8 cellular contexts compared by ENCODE assay signal in genomic region chr12:49538740-49539403, GRCh38. TPM values are rescaled to one million over a fixed set of nuclear protein-coding genes. Genes with fewer than 3 reads are reported as not detected.
DNase-seq lines count a peak whose midpoint lies in the region; ATAC-seq and FAIRE-seq lines count a peak whose summit lies in the region.

A gene with protein sequence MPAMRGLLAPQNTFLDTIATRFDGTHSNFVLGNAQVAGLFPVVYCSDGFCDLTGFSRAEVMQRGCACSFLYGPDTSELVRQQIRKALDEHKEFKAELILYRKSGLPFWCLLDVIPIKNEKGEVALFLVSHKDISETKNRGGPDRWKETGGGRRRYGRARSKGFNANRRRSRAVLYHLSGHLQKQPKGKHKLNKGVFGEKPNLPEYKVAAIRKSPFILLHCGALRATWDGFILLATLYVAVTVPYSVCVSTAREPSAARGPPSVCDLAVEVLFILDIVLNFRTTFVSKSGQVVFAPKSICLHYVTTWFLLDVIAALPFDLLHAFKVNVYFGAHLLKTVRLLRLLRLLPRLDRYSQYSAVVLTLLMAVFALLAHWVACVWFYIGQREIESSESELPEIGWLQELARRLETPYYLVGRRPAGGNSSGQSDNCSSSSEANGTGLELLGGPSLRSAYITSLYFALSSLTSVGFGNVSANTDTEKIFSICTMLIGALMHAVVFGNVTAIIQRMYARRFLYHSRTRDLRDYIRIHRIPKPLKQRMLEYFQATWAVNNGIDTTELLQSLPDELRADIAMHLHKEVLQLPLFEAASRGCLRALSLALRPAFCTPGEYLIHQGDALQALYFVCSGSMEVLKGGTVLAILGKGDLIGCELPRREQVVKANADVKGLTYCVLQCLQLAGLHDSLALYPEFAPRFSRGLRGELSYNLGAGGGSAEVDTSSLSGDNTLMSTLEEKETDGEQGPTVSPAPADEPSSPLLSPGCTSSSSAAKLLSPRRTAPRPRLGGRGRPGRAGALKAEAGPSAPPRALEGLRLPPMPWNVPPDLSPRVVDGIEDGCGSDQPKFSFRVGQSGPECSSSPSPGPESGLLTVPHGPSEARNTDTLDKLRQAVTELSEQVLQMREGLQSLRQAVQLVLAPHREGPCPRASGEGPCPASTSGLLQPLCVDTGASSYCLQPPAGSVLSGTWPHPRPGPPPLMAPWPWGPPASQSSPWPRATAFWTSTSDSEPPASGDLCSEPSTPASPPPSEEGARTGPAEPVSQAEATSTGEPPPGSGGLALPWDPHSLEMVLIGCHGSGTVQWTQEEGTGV (plus strand): TSS chr12:49539030. CDS start chr12:49539417, 387 bp downstream.

- peaks cover 29% of the 10 kb centered on the region for H3K27me3 ChIP-seq in SJCRH30
- H3K27me3 ChIP-seq in subcutaneous abdominal adipose tissue (ENCODE audit: control insufficient read depth in 5 of 5, insufficient read depth in 4 of 5, low read length in 5 of 5) = peaks cover 20 to 53% (median 42%) of the 10 kb centered on the region in 5 donors

- ATAC-seq in GM19397 (IDR thresholded peaks at IDR 0.05; ENCODE audit: unreplicated experiment) = peak; percentile 62

- DNase-seq in AG08396 (ENCODE audit: low spot score) = peak; percentile 93
- DNase-seq in LHCN-M2 (ENCODE audit: low read depth) = peak; percentile 45
- peak; percentile 87 to 94 for DNase-seq in SJCRH30
- DNase-seq in activated gamma-delta T cell treated with anti-CD3 and anti-CD28 coated beads, Interleukin-2, amount 50 U/mL, for 16 hours (ENCODE audit: low read depth) = peak; percentile 85
- peak; percentile 90 to 94 for DNase-seq in frontal cortex (ENCODE audit: low spot score in 2 of 2)
- peak in 50 of 56 donors; percentile 17 to 91 (median 66) for DNase-seq in nucleus accumbens (lab: John Stamatoyannopoulos, UW)

- no peaks in the 10 kb centered on the region for H3K36me3 ChIP-seq in SJCRH30
- no peaks in the 10 kb centered on the region for H3K36me3 ChIP-seq in subcutaneous abdominal adipose tissue (ENCODE audit: control insufficient read depth in 5 of 5, insufficient read depth in 5 of 5, low read length in 5 of 5)

- peak within 1 kb of the TSS; percentile 55 for H3K4me3 ChIP-seq in SJCRH30
- peak within 1 kb of the TSS; percentile 45 to 63 (median 54) for H3K4me3 ChIP-seq in subcutaneous abdominal adipose tissue (ENCODE audit: low read depth in 1 of 5, low read length in 5 of 5)

- H3K4me1 ChIP-seq in SJCRH30 = peaks cover 20% of the 10 kb centered on the region
- peaks cover 0 to 27% (median 18%) of the 10 kb centered on the region in 5 donors for H3K4me1 ChIP-seq in subcutaneous abdominal adipose tissue (ENCODE audit: control insufficient read depth in 5 of 5, insufficient read depth in 5 of 5, low read length in 5 of 5)

- no peak within 1 kb of the TSS for H3K27ac ChIP-seq in SJCRH30
- H3K27ac ChIP-seq in subcutaneous abdominal adipose tissue (ENCODE audit: low read depth, low read length) = no peak within 1 kb of the TSS

- H3K9me3 ChIP-seq in SJCRH30 (replicated peaks) (no peaks in the 10 kb centered on the region), subcutaneous abdominal adipose tissue (ENCODE audit: control insufficient read depth in 5 of 5, low read length in 5 of 5) (no peaks in the 10 kb centered on the region)

- FAIRE-seq in frontal cortex (lab: Jason Lieb, UNC) = no peak

- H3K9ac ChIP-seq in subcutaneous abdominal adipose tissue (ENCODE audit: low read length in 5 of 5) = peak within 1 kb of the TSS in 1 of 5 donors; percentile 53

RNA-seq across cellular contexts. Expression of the gene that starts here (rescaled TPM):
- total RNA-seq in LHCN-M2 (2014; rRNA removed) = 0.11 TPM in 1 of 2 replicates, not detected in the other
- 0.07 TPM for polyA plus RNA-seq in LHCN-M2 (2012)
- total RNA-seq in SJCRH30 (2014; rRNA removed; shearing (Covaris generic)) = 0.03 and 0.12 TPM in 2 replicates
- 3.7 TPM for total RNA-seq in frontal cortex

Comparison
In these comparisons a context has a peak if more than half of its experiments do, and no peak if none do; other contexts are left out.
1. Peak in DNase-seq in LHCN-M2; RNA of the gene not detected or under 1 TPM.
2. Peak in DNase-seq and H3K4me3 ChIP-seq in SJCRH30; RNA of the gene not detected or under 1 TPM.